In genomic region chr9:35114921-35115341, GRCh38 we compare ENCODE assay signal across 3 cellular contexts.
TF ChIP-seq lines count a peak whose summit lies in the region.

No MANE protein-coding gene starts in this region.

TF ChIP-seq in SK-N-SH, 30 proteins besides CTCF, POLR2A, EP300 and RAD21:
- TF ChIP-seq CHD2 (IDR thresholded peaks at IDR 0.05; ENCODE audit: low read length, partially characterized antibody) (peak; percentile 69), MXI1 (IDR thresholded peaks at IDR 0.05; ENCODE audit: low read depth, low read length) (peak; percentile 36), SIN3A (IDR thresholded peaks at IDR 0.05; ENCODE audit: borderline replicate concordance, low read depth, low read length) (no peak)

TF ChIP-seq in SK-N-SH treated with all-trans-retinoic acid at 6 μM for 48 hours, 23 proteins besides CTCF, POLR2A, EP300 and RAD21:
- TF ChIP-seq ZNF8 (CRISPR knock-in tag; IDR thresholded peaks at IDR 0.05), result no peak
- TF ChIP-seq ZC3H10 (CRISPR knock-in tag; IDR thresholded peaks at IDR 0.05), result no peak
- no peak for TF ChIP-seq TCF4 (CRISPR knock-in tag; IDR thresholded peaks at IDR 0.05; ENCODE audit: borderline replicate concordance)
- no peak for TF ChIP-seq SNAI2 (CRISPR knock-in tag; IDR thresholded peaks at IDR 0.05)
- no peak for TF ChIP-seq POU6F1 (CRISPR knock-in tag; IDR thresholded peaks at IDR 0.05; ENCODE audit: borderline replicate concordance, low read depth)
- no peak for TF ChIP-seq CSDC2 (CRISPR knock-in tag; IDR thresholded peaks at IDR 0.05)
- TF ChIP-seq ZNF70 (CRISPR knock-in tag; IDR thresholded peaks at IDR 0.05), result no peak
- TF ChIP-seq CREB5 (CRISPR knock-in tag; IDR thresholded peaks at IDR 0.05; ENCODE audit: low read depth), result no peak
- TF ChIP-seq RARB (CRISPR knock-in tag; IDR thresholded peaks at IDR 0.05), result no peak
- TF ChIP-seq PPARA (CRISPR knock-in tag; IDR thresholded peaks at IDR 0.05; ENCODE audit: borderline replicate concordance), result no peak
- TF ChIP-seq ZFP3 (CRISPR knock-in tag; IDR thresholded peaks at IDR 0.05), result no peak
- TF ChIP-seq ARNTL (CRISPR knock-in tag; IDR thresholded peaks at IDR 0.05; ENCODE audit: borderline replicate concordance, low read depth), result no peak
- TF ChIP-seq BACH2 (CRISPR knock-in tag; IDR thresholded peaks at IDR 0.05; ENCODE audit: borderline replicate concordance), result no peak
- TF ChIP-seq, protein P1, sequence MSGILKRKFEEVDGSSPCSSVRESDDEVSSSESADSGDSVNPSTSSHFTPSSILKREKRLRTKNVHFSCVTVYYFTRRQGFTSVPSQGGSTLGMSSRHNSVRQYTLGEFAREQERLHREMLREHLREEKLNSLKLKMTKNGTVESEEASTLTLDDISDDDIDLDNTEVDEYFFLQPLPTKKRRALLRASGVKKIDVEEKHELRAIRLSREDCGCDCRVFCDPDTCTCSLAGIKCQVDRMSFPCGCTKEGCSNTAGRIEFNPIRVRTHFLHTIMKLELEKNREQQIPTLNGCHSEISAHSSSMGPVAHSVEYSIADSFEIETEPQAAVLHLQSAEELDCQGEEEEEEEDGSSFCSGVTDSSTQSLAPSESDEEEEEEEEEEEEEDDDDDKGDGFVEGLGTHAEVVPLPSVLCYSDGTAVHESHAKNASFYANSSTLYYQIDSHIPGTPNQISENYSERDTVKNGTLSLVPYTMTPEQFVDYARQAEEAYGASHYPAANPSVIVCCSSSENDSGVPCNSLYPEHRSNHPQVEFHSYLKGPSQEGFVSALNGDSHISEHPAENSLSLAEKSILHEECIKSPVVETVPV (CRISPR knock-in tag; IDR thresholded peaks at IDR 0.05), result no peak

TF ChIP-seq in K562, 482 proteins besides CTCF, POLR2A, EP300 and RAD21:
- TF ChIP-seq RB1 (IDR thresholded peaks at IDR 0.05; ENCODE audit: low read depth) (no peak), E2F3 (CRISPR knock-in tag; IDR thresholded peaks at IDR 0.05) (0 out of 2 replicates have a peak, but pooled peaks have one; percentile 12), ZKSCAN3 (CRISPR knock-in tag; IDR thresholded peaks at IDR 0.05) (no peak), SPI1 (IDR thresholded peaks at IDR 0.05; ENCODE audit: borderline replicate concordance, low read depth, low read length) (peak; percentile 63; the same call in 1 of the 2 replicates), MYC (IDR thresholded peaks at IDR 0.05; ENCODE audit: low read depth, low read length) (0 out of 2 replicates have a peak, but pooled peaks have one; percentile 15), MYC (CRISPR knock-in tag; IDR thresholded peaks at IDR 0.05; ENCODE audit: borderline replicate concordance, low read depth) (no peak), RERE (CRISPR knock-in tag; IDR thresholded peaks at IDR 0.05; ENCODE audit: borderline replicate concordance) (no peak), STAT6 (CRISPR knock-in tag; IDR thresholded peaks at IDR 0.05) (no peak), ZBTB7A (IDR thresholded peaks at IDR 0.05; ENCODE audit: borderline replicate concordance, control insufficient read depth, low read depth, low read length) (0 out of 2 replicates have a peak, but pooled peaks have one; percentile 30), SREBF2 (CRISPR knock-in tag; IDR thresholded peaks at IDR 0.05) (no peak), CEBPG (CRISPR knock-in tag; IDR thresholded peaks at IDR 0.05) (peak; percentile 48; the same call in 1 of the 2 replicates), CEBPG (tag; conservative IDR thresholded peaks at IDR 0.05 in 1 of 2, IDR thresholded peaks at IDR 0.05 in 1 of 2) (no peak)
